In genomic region chr1:74523873-74524480, GRCh38 we compare ENCODE assay signal across 37 cellular contexts. TPM values are rescaled to one million over a fixed set of nuclear protein-coding genes. Genes with fewer than 3 reads are reported as not detected.
"Had no signal": no experiment of that assay in that cellular context is flagged by ENCODE, and none has a peak within 500 bp of the region (broad histone marks: within the 10 kb centered on the region; RNA-seq: fewer than 3 reads in every experiment).

No MANE protein-coding gene starts in this region.

- H3K27me3 Mint-ChIP-seq: activated CD4-positive, alpha-beta T cell treated with anti-CD3 and anti-CD28 coated beads, Interleukin-2, amount 10 ng/mL, durations not matched to agents 7 days and 5 days had no signal

- H3K9me3 Mint-ChIP-seq: activated CD4-positive, alpha-beta memory T cell treated with anti-CD3 and anti-CD28 coated beads, Interleukin-2, amount 10 ng/mL, durations not matched to agents 7 days and 5 days; activated CD4-positive, alpha-beta T cell treated with anti-CD3 and anti-CD28 coated beads, Interleukin-2, amount 10 ng/mL, durations not matched to agents 7 days and 5 days; activated T-cell treated with anti-CD3 and anti-CD28 coated beads, Interleukin-2, amount 50 U/mL, for 4 hours; activated T-helper 17 cell treated with anti-CD3 and anti-CD28 coated beads, Interleukin-2, amount 50 U/mL, for 72 hours; mesothelial cell of epicardium; naive thymus-derived CD8-positive, alpha-beta T cell; neural crest cell; stimulated activated memory B cell treated with anti-CD40 and anti-IgM and Interleukin-4, amounts not matched to agents 10 μg/mL and 1 μg/mL and 100 μg/mL, for 72 hours had no signal

- H3K9me3 ChIP-seq: breast epithelium, heart left ventricle, left lung, psoas muscle, sigmoid colon, stomach, tibial artery, upper lobe of right lung had no signal

- H3K27ac Mint-ChIP-seq: activated CD4-positive, alpha-beta memory T cell treated with anti-CD3 and anti-CD28 coated beads, Interleukin-2, amount 10 ng/mL, durations not matched to agents 7 days and 5 days; activated CD4-positive, alpha-beta T cell treated with anti-CD3 and anti-CD28 coated beads, Interleukin-2, amount 10 ng/mL, durations not matched to agents 7 days and 5 days; activated T-helper 17 cell treated with anti-CD3 and anti-CD28 coated beads, Interleukin-2, amount 50 U/mL, for 72 hours; mesothelial cell of epicardium; naive thymus-derived CD8-positive, alpha-beta T cell; stimulated activated memory B cell treated with anti-CD40 and anti-IgM and Interleukin-4, amounts not matched to agents 10 μg/mL and 1 μg/mL and 100 μg/mL, for 72 hours had no signal

- H3K9ac ChIP-seq: parathyroid adenoma had no signal

- H3K4me3 ChIP-seq: breast epithelium, heart left ventricle, left lung, psoas muscle, sigmoid colon, smooth muscle cell, stomach, tibial artery, upper lobe of right lung had no signal

- H3K4me3 Mint-ChIP-seq: activated CD4-positive, alpha-beta memory T cell treated with anti-CD3 and anti-CD28 coated beads, Interleukin-2, amount 10 ng/mL, durations not matched to agents 7 days and 5 days; activated CD4-positive, alpha-beta T cell treated with anti-CD3 and anti-CD28 coated beads, Interleukin-2, amount 10 ng/mL, durations not matched to agents 7 days and 5 days; activated T-cell treated with anti-CD3 and anti-CD28 coated beads, Interleukin-2, amount 50 U/mL, for 4 hours; activated T-helper 17 cell treated with anti-CD3 and anti-CD28 coated beads, Interleukin-2, amount 50 U/mL, for 72 hours; mesothelial cell of epicardium; naive thymus-derived CD8-positive, alpha-beta T cell; neural crest cell; stimulated activated memory B cell treated with anti-CD40 and anti-IgM and Interleukin-4, amounts not matched to agents 10 μg/mL and 1 μg/mL and 100 μg/mL, for 72 hours had no signal

- H3K4me1 ChIP-seq: breast epithelium, heart left ventricle, left lung, parathyroid adenoma, psoas muscle, sigmoid colon, stomach, tibial artery, upper lobe of right lung had no signal

- H3K4me1 Mint-ChIP-seq: activated CD4-positive, alpha-beta memory T cell treated with anti-CD3 and anti-CD28 coated beads, Interleukin-2, amount 10 ng/mL, durations not matched to agents 7 days and 5 days; activated CD4-positive, alpha-beta T cell treated with anti-CD3 and anti-CD28 coated beads, Interleukin-2, amount 10 ng/mL, durations not matched to agents 7 days and 5 days; activated T-helper 17 cell treated with anti-CD3 and anti-CD28 coated beads, Interleukin-2, amount 50 U/mL, for 72 hours; naive thymus-derived CD8-positive, alpha-beta T cell; stimulated activated memory B cell treated with anti-CD40 and anti-IgM and Interleukin-4, amounts not matched to agents 10 μg/mL and 1 μg/mL and 100 μg/mL, for 72 hours had no signal

- H3K36me3 ChIP-seq: breast epithelium, left lung, sigmoid colon, stomach, tibial artery, upper lobe of right lung, WERI-Rb-1 had no signal

- H3K36me3 Mint-ChIP-seq: mesothelial cell of epicardium; naive thymus-derived CD8-positive, alpha-beta T cell; stimulated activated memory B cell treated with anti-CD40 and anti-IgM and Interleukin-4, amounts not matched to agents 10 μg/mL and 1 μg/mL and 100 μg/mL, for 72 hours had no signal

- ATAC-seq: activated T-cell treated with anti-CD3 and anti-CD28 coated beads, Interleukin-2, amount 50 U/mL, for 4 hours; activated T-helper 17 cell treated with anti-CD3 and anti-CD28 coated beads, Interleukin-2, amount 50 U/mL, for 72 hours; heart left ventricle; left lung; naive thymus-derived CD8-positive, alpha-beta T cell; psoas muscle; stimulated activated memory B cell treated with anti-CD40 and anti-IgM and Interleukin-4, amounts not matched to agents 10 μg/mL and 1 μg/mL and 100 μg/mL, for 72 hours; upper lobe of right lung had no signal

- DNase-seq: activated CD4-positive, alpha-beta memory T cell treated with anti-CD3 and anti-CD28 coated beads, Interleukin-2, amount 10 ng/mL, durations not matched to agents 7 days and 5 days; activated CD4-positive, alpha-beta T cell treated with anti-CD3 and anti-CD28 coated beads, Interleukin-2, amount 10 ng/mL, durations not matched to agents 7 days and 5 days; activated CD4-positive, CD25-positive, alpha-beta regulatory T cell treated with anti-CD3 and anti-CD28 coated beads, Interleukin-2, amount 50 U/mL, for 72 hours; activated gamma-delta T cell treated with Interleukin-2 at 50 U/mL for 16 hours; activated naive CD4-positive, alpha-beta T cell treated with anti-CD3 and anti-CD28 coated beads, Interleukin-2, amount 50 U/mL, for 16 hours; activated T-cell treated with anti-CD3 and anti-CD28 coated beads, Interleukin-2, amount 50 U/mL, for 4 hours; amniotic stem cell; central memory CD4-positive, alpha-beta T cell; foreskin fibroblast; heart left ventricle; hypothalamus; left lung; naive thymus-derived CD8-positive, alpha-beta T cell; occipital lobe; psoas muscle; sigmoid colon; stimulated activated CD4-positive, alpha-beta T cell treated with anti-CD3 and anti-CD28 coated beads, Interleukin-1b, Interleukin-23, amount 100 ng/mL, for 48 hours; stimulated activated CD4-positive, alpha-beta T cell treated with anti-CD3 and anti-CD28 coated beads, Interleukin-4, amount 100 ng/mL, for 4 hours; stimulated activated CD8-positive, alpha-beta memory T cell treated with anti-CD3 and anti-CD28 coated beads, Interleukin-4, amount 100 ng/mL, for 48 hours; stomach; T-helper 9 cell; tibial artery; upper lobe of right lung; WERI-Rb-1 had no signal

- H3K27me3 ChIP-seq: breast epithelium, heart left ventricle, left lung, sigmoid colon, stomach, tibial artery, upper lobe of right lung had no signal

- H3K27ac ChIP-seq: breast epithelium, heart left ventricle, left lung, parathyroid adenoma, psoas muscle, sigmoid colon, stomach, tibial artery, upper lobe of right lung, WERI-Rb-1 had no signal

RNA-seq across cellular contexts. Expression of gene LRRC53, which starts 11.6 kb away (rescaled TPM):
- total RNA-seq: activated CD4-positive, alpha-beta memory T cell treated with anti-CD3 and anti-CD28 coated beads, Interleukin-2, amount 10 ng/mL, durations not matched to agents 7 days and 5 days; activated CD4-positive, alpha-beta T cell treated with anti-CD3 and anti-CD28 coated beads, Interleukin-2, amount 10 ng/mL, durations not matched to agents 7 days and 5 days; activated T-cell treated with anti-CD3 and anti-CD28 coated beads, Interleukin-2, amount 50 U/mL, for 4 hours; activated T-helper 17 cell treated with anti-CD3 and anti-CD28 coated beads, Interleukin-2, amount 50 U/mL, for 72 hours; astrocyte; breast epithelium; endothelial cell of umbilical vein; fibroblast of lung; left lung; lung microvascular endothelial cell; mesothelial cell of epicardium; naive thymus-derived CD8-positive, alpha-beta T cell; neural crest cell; occipital lobe; psoas muscle; sigmoid colon; smooth muscle cell; stomach; T-helper 1 cell treated with Interleukin-12 subunit alpha and Interleukin-12 subunit beta and Interleukin-4 antibody, amounts not matched to agents 30 ng/mL and 1 ng/mL, for 36 hours; upper lobe of right lung had no signal
- polyA plus RNA-seq: endothelial cell of umbilical vein; esophagus; fibroblast of lung; naive thymus-derived CD8-positive, alpha-beta T cell; psoas muscle; sigmoid colon; smooth muscle cell; stomach had no signal
